ENCODE assay signal across 1 cellular context in genomic region chr20:2516399-2516798, GRCh38.
TF ChIP-seq lines count a peak whose summit lies in the region.

No MANE protein-coding gene starts in this region.

TF ChIP-seq in K562, 482 proteins besides CTCF, POLR2A, EP300 and RAD21:
- TF ChIP-seq ZNF717 (CRISPR knock-in tag; IDR thresholded peaks at IDR 0.05) (no peak), CBFA2T2 (conservative IDR thresholded peaks at IDR 0.05) (0 out of 2 replicates have a peak, but pooled peaks have one; percentile 2), MYNN (IDR thresholded peaks at IDR 0.05) (peak; percentile 81; the same call in 1 of the 2 replicates), MYNN (CRISPR knock-in tag; IDR thresholded peaks at IDR 0.05) (no peak)
TF ChIP-seq in K562: peak in this region for 2.
